18 cellular contexts compared by ENCODE assay signal in genomic region chr14:74211945-74212580, GRCh38. TPM values are rescaled to one million over a fixed set of nuclear protein-coding genes. Genes with fewer than 3 reads are reported as not detected.
DNase-seq lines count a peak whose midpoint lies in the region; FAIRE-seq and TF ChIP-seq lines count a peak whose summit lies in the region.
"Had no signal": no experiment of that assay in that cellular context is flagged by ENCODE, and none has a peak within 500 bp of the region (broad histone marks: within the 10 kb centered on the region; RNA-seq: fewer than 3 reads in every experiment).

No MANE protein-coding gene starts in this region.

- intact Hi-C loops in MCF 10A (cut with micrococcal nuclease), result no loop called here

- no TSS peak for BruUV-seq in MCF 10A (replicated peaks; lab: Mats Ljungman, UMichigan)

- CTCF ChIA-PET in MCF 10A (lab: Yijun Ruan, JAX), result no interaction called here

- H3K27me3 Mint-ChIP-seq in progenitor cell of endocrine pancreas, result peaks cover 7% of the 10 kb centered on the region
- H3K27me3 Mint-ChIP-seq in MCF 10A (ENCODE audit: insufficient read depth, unreplicated experiment), result no peaks in the 10 kb centered on the region

- POLR2A ChIA-PET in MCF 10A (lab: Yijun Ruan, JAX), result no interaction called here

- peak; percentile 66 for FAIRE-seq in HTR-8/SVneo (lab: Jason Lieb, UNC)
- FAIRE-seq: GM12878, H54 had no signal

- H3K4me3 Mint-ChIP-seq in progenitor cell of endocrine pancreas (ENCODE audit: low read depth) (no peak overlapping the region), MCF 10A (ENCODE audit: unreplicated experiment) (no peak overlapping the region)
- H3K4me3 Mint-ChIP-seq: CD14-positive monocyte; CD8-positive, alpha-beta T cell had no signal

- TF ChIP-seq CTCF in AG10803 (conservative IDR thresholded peaks at IDR 0.05; ENCODE audit: low read length), result no peak
- no peak for TF ChIP-seq CTCF in fibroblast of mammary gland (conservative IDR thresholded peaks at IDR 0.05; ENCODE audit: control insufficient read depth, insufficient read depth, low read depth, low read length)
- TF ChIP-seq CTCF in progenitor cell of endocrine pancreas (IDR thresholded peaks at IDR 0.05; ENCODE audit: unreplicated experiment), result no peak
- TF ChIP-seq CTCF in MCF 10A (IDR thresholded peaks at IDR 0.05; ENCODE audit: unreplicated experiment), result no peak

- H3K9me3 Mint-ChIP-seq in progenitor cell of endocrine pancreas (ENCODE audit: low read depth), result no peaks in the 10 kb centered on the region
- no peaks in the 10 kb centered on the region for H3K9me3 Mint-ChIP-seq in MCF 10A (ENCODE audit: unreplicated experiment)
- H3K9me3 Mint-ChIP-seq: CD8-positive, alpha-beta T cell had no signal

- H3K27ac Mint-ChIP-seq in progenitor cell of endocrine pancreas, result peak overlapping the region; percentile 60
- H3K27ac Mint-ChIP-seq in MCF 10A (ENCODE audit: low read depth, unreplicated experiment), result no peak overlapping the region
- H3K27ac Mint-ChIP-seq: CD8-positive, alpha-beta T cell had no signal

- H3K36me3 Mint-ChIP-seq in progenitor cell of endocrine pancreas (ENCODE audit: insufficient read depth) (no peaks in the 10 kb centered on the region), MCF 10A (ENCODE audit: insufficient read depth, unreplicated experiment) (no peaks in the 10 kb centered on the region)
- H3K36me3 Mint-ChIP-seq: CD14-positive monocyte; CD8-positive, alpha-beta T cell had no signal

- in situ Hi-C loops in ACHN (cut with HindIII; ENCODE audit: low pct_ligation_motif_present, low pct_unique_long_range_greater_than_20kb, low sequenced_read_pairs), result no loop called here

- no peak overlapping the region for H3K4me3 ChIP-seq in AG10803 (ENCODE audit: low read length)
- H3K4me3 ChIP-seq in fibroblast of mammary gland (ENCODE audit: control insufficient read depth, low read depth, low read length), result no peak overlapping the region
- H3K4me3 ChIP-seq: GM12878, GM23248 had no signal

- DNase-seq in AG10803 (ENCODE audit: low read depth) (peak; percentile 43), HTR-8/SVneo (ENCODE audit: insufficient read length, low spot score) (no peak), fibroblast of mammary gland (ENCODE audit: low read depth) (peak; percentile 22), progenitor cell of endocrine pancreas (ENCODE audit: low spot score, unreplicated experiment) (no peak), ACHN (no peak), ecto neural progenitor cell (ENCODE audit: low spot score) (no peak), MCF 10A (ENCODE audit: unreplicated experiment) (no peak), anterior cingulate cortex (lab: John Stamatoyannopoulos, UW) (no peak)
- DNase-seq: 8988T; CD8-positive, alpha-beta T cell; COR-L47; DND-41; GF-D8; GM23248; IMR-90 had no signal

- H3K4me1 Mint-ChIP-seq in progenitor cell of endocrine pancreas (ENCODE audit: low read depth) (peaks cover 22% of the 10 kb centered on the region), MCF 10A (ENCODE audit: insufficient read depth, unreplicated experiment) (no peaks in the 10 kb centered on the region)
- H3K4me1 Mint-ChIP-seq: CD14-positive monocyte had no signal

RNA-seq across cellular contexts. Expression of gene VSX2, which starts 27.2 kb away (rescaled TPM):
- total RNA-seq in progenitor cell of endocrine pancreas (not detected in 2 replicates), MCF 10A (2022) (not detected in 2 replicates)
- total RNA-seq: CD8-positive, alpha-beta T cell; GM12878; GM23248; IMR-90 had no signal

Comparison
In these comparisons a context has a peak if more than half of its experiments do, and no peak if none do; other contexts are left out.
1. DNase-seq: peak in AG10803 (single experiment) and fibroblast of mammary gland (single experiment); none in HTR-8/SVneo (single experiment), progenitor cell of endocrine pancreas (single experiment), ACHN (single experiment), ecto neural progenitor cell (single experiment), MCF 10A (single experiment) and anterior cingulate cortex (0 of 58).